Comparison of ENCODE assay signal across 19 cellular contexts in genomic region chr1:90716243-90716551, GRCh38. TPM values are rescaled to one million over a fixed set of nuclear protein-coding genes. Genes with fewer than 3 reads are reported as not detected.
DNase-seq lines count a peak whose midpoint lies in the region; ATAC-seq, FAIRE-seq and TF ChIP-seq lines count a peak whose summit lies in the region.
"Had no signal": no experiment of that assay in that cellular context is flagged by ENCODE, and none has a peak within 500 bp of the region (broad histone marks: within the 10 kb centered on the region; RNA-seq: fewer than 3 reads in every experiment).

No MANE protein-coding gene starts in this region.

- H3K36me3 ChIP-seq in CD8-positive, alpha-beta memory T cell (ENCODE audit: insufficient read depth, low read length): no peaks in the 10 kb centered on the region
- H3K36me3 ChIP-seq in neural cell (ENCODE audit: insufficient read depth, low read length): no peaks in the 10 kb centered on the region
- H3K36me3 ChIP-seq in HepG2 (replicated peaks in 1 of 2; ENCODE audit: control insufficient read depth in 1 of 2, insufficient read depth in 2 of 2, low read length in 2 of 2): no peaks in the 10 kb centered on the region
- H3K36me3 ChIP-seq: BE2C, cardiac muscle cell, ovary, SJCRH30 had no signal

- ATAC-seq in HepG2 (no peak), HG02970 (IDR thresholded peaks at IDR 0.05; ENCODE audit: low FRiP score, unreplicated experiment) (no peak)
- ATAC-seq: activated naive CD4-positive, alpha-beta T cell treated with anti-CD3 and anti-CD28 coated beads, Interleukin-2, amount 50 U/mL, for 72 hours had no signal

- H3K27ac Mint-ChIP-seq in CD8-positive, alpha-beta memory T cell: peak overlapping the region in 2 of 8 donors; percentile 19 to 50

- FAIRE-seq in HepG2 (lab: Jason Lieb, UNC): no peak

- TF ChIP-seq RAD21 in neural cell (conservative IDR thresholded peaks at IDR 0.05) (no peak), HepG2 (CRISPR knock-in tag; IDR thresholded peaks at IDR 0.05) (no peak)

- no TSS peak for BruUV-seq in HepG2 (replicated peaks; lab: Mats Ljungman, UMichigan)

- H3K36me3 Mint-ChIP-seq in CD8-positive, alpha-beta memory T cell: peaks cover 0 to 2% (median 1%) of the 10 kb centered on the region in 3 donors

- H3K4me2 ChIP-seq in neural cell (ENCODE audit: low read length): no peak overlapping the region
- H3K4me2 ChIP-seq in HepG2 (ENCODE audit: low read depth, low read length): no peak overlapping the region
- H3K4me2 ChIP-seq: KMS-11 had no signal

- peaks cover 89% of the 10 kb centered on the region for H3K27me3 ChIP-seq in CD8-positive, alpha-beta memory T cell (ENCODE audit: insufficient read depth, low read length, poor library complexity, severe bottlenecking)
- H3K27me3 ChIP-seq in neural cell (ENCODE audit: insufficient read depth, low read depth, low read length) (peaks cover 98% of the 10 kb centered on the region), HepG2 (ENCODE audit: control insufficient read depth in 1 of 2, insufficient read depth in 2 of 2, low read length in 2 of 2) (peaks cover 12 to 55% of the 10 kb centered on the region in 2 experiments)
- H3K27me3 ChIP-seq: ovary had no signal

- CTCF ChIA-PET in CD8-positive, alpha-beta memory T cell (lab: Charles Lee): interaction anchor here (0.9 kb wide), 1 partner anchor 9 kb away, joined by 3 read pairs; no protein-coding TSS in a partner anchor
- CTCF ChIA-PET in HEK293T (lab: Yijun Ruan, JAX): interaction anchor here (0.7 kb wide), 1 partner anchor 563 kb away, joined by 4 read pairs; no protein-coding TSS in a partner anchor
- CTCF ChIA-PET in HepG2 (lab: Yijun Ruan, JAX; ENCODE audit: low intra/inter-chr PET ratio, low total read pairs): no interaction called here

- POLR2A ChIA-PET in CD8-positive, alpha-beta memory T cell (lab: Charles Lee): no interaction called here
- POLR2A ChIA-PET in HEK293T (lab: Yijun Ruan, JAX): interaction anchor here (1.0 to 1.2 kb wide), 3 partner anchors 32 to 136 kb away, joined by 3 to 4 read pairs (median 3); no protein-coding TSS in a partner anchor
- POLR2A ChIA-PET in HepG2 (lab: Yijun Ruan, JAX): no interaction called here

- H3F3A ChIP-seq in neural cell (ENCODE audit: insufficient read depth, low read length, poor library complexity, severe bottlenecking): no peaks in the 10 kb centered on the region

- no peak for DNase-seq in CD8-positive, alpha-beta memory T cell
- DNase-seq in HEK293T (ENCODE audit: extremely low spot score): no peak
- no peak for DNase-seq in coronary artery (ENCODE audit: low spot score)
- DNase-seq in HepG2 (ENCODE audit: low spot score): no peak
- DNase-seq in NCI-H128 (lab: John Stamatoyannopoulos, UW; ENCODE audit: unreplicated experiment): no peak
- DNase-seq: BE2C, DMS153, foreskin fibroblast, NCI-H1436, ovary, SJCRH30 had no signal

- no peaks in the 10 kb centered on the region for H3K9me3 ChIP-seq in CD8-positive, alpha-beta memory T cell (ENCODE audit: low read length)
- H3K9me3 ChIP-seq in neural cell (ENCODE audit: low read length): no peaks in the 10 kb centered on the region
- no peaks in the 10 kb centered on the region for H3K9me3 ChIP-seq in HepG2 (ENCODE audit: low read length)
- H3K9me3 ChIP-seq: BE2C, ovary, SJCRH30 had no signal

- H3K27me3 Mint-ChIP-seq in CD8-positive, alpha-beta memory T cell: peaks cover 86 to 88% of the 10 kb centered on the region in 2 donors

- intact Hi-C loops in HepG2 (cut with micrococcal nuclease; ENCODE audit: unreplicated experiment): no loop called here

- no peak overlapping the region for H3K27ac ChIP-seq in CD8-positive, alpha-beta memory T cell (ENCODE audit: low read depth, low read length)
- H3K27ac ChIP-seq in coronary artery (no peak overlapping the region), neural cell (ENCODE audit: low read length) (no peak overlapping the region), HepG2 (ENCODE audit: extremely low read length, insufficient read depth, low read length) (no peak overlapping the region)
- H3K27ac ChIP-seq: cardiac muscle cell, KMS-11, ovary, SJCRH30 had no signal

- H3K4me3 ChIP-seq in CD8-positive, alpha-beta memory T cell (ENCODE audit: low read length): no peak overlapping the region
- H3K4me3 ChIP-seq in coronary artery: peak overlapping the region; percentile 5
- peak overlapping the region; percentile 32 for H3K4me3 ChIP-seq in neural cell (ENCODE audit: low read length)
- no peak overlapping the region for H3K4me3 ChIP-seq in HepG2 (replicated peaks in 1 of 3; ENCODE audit: insufficient read depth in 1 of 3, low read depth in 2 of 3, low read length in 3 of 3)
- H3K4me3 ChIP-seq: cardiac muscle cell, ovary, SJCRH30 had no signal

- H3K79me2 ChIP-seq in neural cell (replicated peaks; ENCODE audit: insufficient read depth, low read length): no peaks in the 10 kb centered on the region
- no peaks in the 10 kb centered on the region for H3K79me2 ChIP-seq in HepG2 (ENCODE audit: insufficient read depth, low read length)

- no peaks in the 10 kb centered on the region for H3K9me2 ChIP-seq in neural cell (ENCODE audit: insufficient read depth, low read length)

- H3K4me1 Mint-ChIP-seq in CD8-positive, alpha-beta memory T cell: peaks cover 17 to 23% (median 20%) of the 10 kb centered on the region in 3 donors

- H2AFZ ChIP-seq in neural cell (ENCODE audit: low read depth, low read length) (no peak overlapping the region), HepG2 (ENCODE audit: low read length) (no peak overlapping the region)

- peaks cover 6% of the 10 kb centered on the region for H3K4me1 ChIP-seq in CD8-positive, alpha-beta memory T cell (ENCODE audit: insufficient read depth, low read length)
- no peaks in the 10 kb centered on the region for H3K4me1 ChIP-seq in HepG2 (ENCODE audit: insufficient read depth, low read length)
- H3K4me1 ChIP-seq: BE2C had no signal

- peaks cover 4 to 41% (median 37%) of the 10 kb centered on the region in 5 donors for H3K9me3 Mint-ChIP-seq in CD8-positive, alpha-beta memory T cell

- TF ChIP-seq EP300 in neural cell (conservative IDR thresholded peaks at IDR 0.05; ENCODE audit: poor library complexity, severe bottlenecking) (no peak), HepG2 (IDR thresholded peaks at IDR 0.05; ENCODE audit: low read depth in 2 of 2, low read length in 2 of 2) (no peak), HepG2 (CRISPR knock-in tag; IDR thresholded peaks at IDR 0.05; ENCODE audit: borderline replicate concordance) (no peak)

- 39% methylated on average over 13 of the region's 15 CpGs for WGBS in HepG2 (ENCODE audit: low lambda C conversion rate)

- TF ChIP-seq POLR2A in HepG2 (IDR thresholded peaks at IDR 0.05; ENCODE audit: insufficient read depth in 1 of 2, low read depth in 2 of 2, low read length in 2 of 2): no peak

- in situ Hi-C loops in HepG2 (cut with HindIII; ENCODE audit: extremely low pct_ligation_motif_present, low pct_unique_long_range_greater_than_20kb): no loop called here

- H3K4me3 Mint-ChIP-seq in CD8-positive, alpha-beta memory T cell: peak overlapping the region in 6 of 7 donors; percentile 9 to 52 (median 32)

- TF ChIP-seq CTCF in coronary artery (IDR thresholded peaks at IDR 0.05): no peak
- no peak for TF ChIP-seq CTCF in neural cell (IDR thresholded peaks at IDR 0.05; ENCODE audit: poor library complexity, severe bottlenecking)
- TF ChIP-seq CTCF in HepG2 (CRISPR knock-in tag; IDR thresholded peaks at IDR 0.05): no peak

- H4K20me1 ChIP-seq in neural cell (ENCODE audit: insufficient read depth): no peaks in the 10 kb centered on the region
- no peaks in the 10 kb centered on the region for H4K20me1 ChIP-seq in HepG2 (ENCODE audit: insufficient read depth, low read length)

- H3K9ac ChIP-seq in neural cell (ENCODE audit: low read length) (no peak overlapping the region), HepG2 (ENCODE audit: insufficient read depth, low read depth, low read length) (no peak overlapping the region)
- H3K9ac ChIP-seq: KMS-11 had no signal

TF ChIP-seq in HEK293T, 16 proteins besides CTCF, POLR2A, EP300 and RAD21:
- TF ChIP-seq L3MBTL2 (conservative IDR thresholded peaks at IDR 0.05) (0 out of 2 replicates have a peak, but pooled peaks have one; percentile 13), TARDBP (IDR thresholded peaks at IDR 0.05) (no peak)

TF ChIP-seq in neural cell, 6 proteins besides CTCF, POLR2A, EP300 and RAD21:
- TF ChIP-seq EZH2 (IDR thresholded peaks at IDR 0.05; ENCODE audit: borderline replicate concordance, insufficient read depth, low read length, poor library complexity, severe bottlenecking) (peak; percentile 66), POLR2AphosphoS5 (IDR thresholded peaks at IDR 0.05) (no peak)

RNA-seq across cellular contexts. Expression of gene BARHL2, which starts 0.9 kb away (rescaled TPM):
- not detected for total RNA-seq in CD8-positive, alpha-beta memory T cell
- polyA plus RNA-seq in CD8-positive, alpha-beta memory T cell: not detected
- polyA plus RNA-seq in neural cell (not detected in 2 replicates), HepG2 (2011; rRNA removed) (not detected in 2 replicates)
- polyA minus RNA-seq in neural cell: 0.46 TPM in 1 of 2 replicates, not detected in the other
- total RNA-seq in HepG2 (2016; rRNA removed; fragmentation: Illumina TruSeq; extraction: Trizol): not detected in 2 replicates
- total RNA-seq in HepG2 (2016; cell fraction: cytosol; rRNA removed; fragmentation: Illumina TruSeq; extraction: Trizol; ENCODE audit: low read depth): not detected in 2 replicates
- total RNA-seq in HepG2 (2016; cell fraction: insoluble cytoplasmic fraction; rRNA removed; fragmentation: Illumina TruSeq; extraction: Trizol): not detected in 2 replicates
- total RNA-seq in HepG2 (2016; cell fraction: membrane; rRNA removed; fragmentation: Illumina TruSeq; extraction: Trizol): not detected in 2 replicates
- total RNA-seq in HepG2 (2016; cell fraction: nucleus; rRNA removed; fragmentation: Illumina TruSeq; extraction: Trizol): not detected in 2 replicates
- not detected in 2 replicates for polyA plus RNA-seq in HepG2 (2011; cell fraction: cytosol; rRNA removed)
- polyA plus RNA-seq in HepG2 (2011; cell fraction: nucleus; rRNA removed): not detected in 2 replicates
- not detected in 2 replicates for polyA plus RNA-seq in HepG2 (2012)
- not detected in 2 replicates for polyA plus RNA-seq in HepG2 (2016; cell fraction: cytosol; fragmentation: Illumina TruSeq; extraction: Trizol; ENCODE audit: low read depth)
- polyA plus RNA-seq in HepG2 (2016; cell fraction: insoluble cytoplasmic fraction; fragmentation: Illumina TruSeq; extraction: Trizol; ENCODE audit: low read depth): not detected in 2 replicates
- polyA plus RNA-seq in HepG2 (2016; cell fraction: membrane; fragmentation: Illumina TruSeq; extraction: Trizol; ENCODE audit: low read depth): not detected in 2 replicates
- not detected in 2 replicates for polyA plus RNA-seq in HepG2 (2016; cell fraction: nucleus; fragmentation: Illumina TruSeq; extraction: Trizol; ENCODE audit: insufficient read depth, low read depth)
- polyA minus RNA-seq in HepG2 (2011; rRNA and poly(A)+ RNA removed; ENCODE audit: low replicate concordance): not detected in 2 replicates
- not detected in 2 replicates for polyA minus RNA-seq in HepG2 (2011; cell fraction: cytosol; rRNA and poly(A)+ RNA removed)
- not detected in 2 replicates for polyA minus RNA-seq in HepG2 (2011; cell fraction: nucleus; rRNA and poly(A)+ RNA removed)
- total RNA-seq: activated naive CD4-positive, alpha-beta T cell treated with anti-CD3 and anti-CD28 coated beads, Interleukin-2, amount 50 U/mL, for 72 hours; cardiac muscle cell; lung microvascular endothelial cell; ovary; SJCRH30; skeletal muscle tissue; ureter had no signal
- polyA plus RNA-seq: cardiac muscle cell, ovary had no signal

Comparison
In these comparisons a context has a peak if more than half of its experiments do, and no peak if none do; other contexts are left out.
1. H3K4me3 ChIP-seq: peak in coronary artery (single experiment) and neural cell (single experiment); none in CD8-positive, alpha-beta memory T cell (single experiment) and HepG2 (0 of 3).